ENCODE assay signal across 12 cellular contexts in the genomic region with DNA sequence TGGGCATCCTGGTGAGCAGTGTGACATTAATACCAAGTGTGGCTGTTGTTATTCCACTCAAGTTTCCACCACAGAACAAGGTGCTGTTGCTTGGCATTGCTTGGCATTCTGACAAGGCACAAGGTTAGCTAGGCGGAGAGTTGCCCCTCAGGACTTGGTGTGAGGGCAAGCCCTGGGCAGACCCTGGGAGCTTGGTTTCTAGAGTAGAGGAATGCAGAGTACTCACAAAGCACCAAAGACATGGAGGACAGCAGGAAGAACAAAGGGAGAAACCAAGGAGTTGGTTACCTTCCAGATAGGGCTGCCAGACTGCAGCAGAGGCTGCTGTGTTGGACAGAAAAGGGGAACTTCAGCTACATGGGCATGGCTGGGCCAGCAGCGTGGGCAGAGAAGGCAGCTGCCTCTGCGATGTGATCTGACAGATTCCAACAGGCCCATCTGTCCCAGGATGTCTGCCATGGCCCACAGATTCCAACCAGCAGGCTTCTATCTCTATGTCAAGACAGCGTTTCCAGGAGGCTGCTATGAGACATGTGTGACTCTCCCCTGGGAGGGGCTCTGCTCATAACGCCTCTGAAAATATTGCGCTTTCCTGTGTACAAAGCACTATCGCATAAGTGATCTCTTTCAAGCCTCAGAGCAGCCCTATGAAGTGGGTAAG. TPM values are rescaled to one million over a fixed set of nuclear protein-coding genes. Genes with fewer than 3 reads are reported as not detected.
DNase-seq lines count a peak whose midpoint lies in the region; ATAC-seq and TF ChIP-seq lines count a peak whose summit lies in the region.
"Had no signal": no experiment of that assay in that cellular context is flagged by ENCODE, and none has a peak within 500 bp of the region (broad histone marks: within the 10 kb centered on the region; RNA-seq: fewer than 3 reads in every experiment).

No MANE protein-coding gene starts in this region.

- H3K27ac ChIP-seq in dorsolateral prefrontal cortex = peak overlapping the region in 45 of 59 donors; percentile 5 to 87 (median 59)
- H3K27ac ChIP-seq: A549, ascending aorta, left lung, right lobe of liver had no signal

- DNase-seq in NOMO-1 (lab: John Stamatoyannopoulos, UW; ENCODE audit: unreplicated experiment in 2 of 2) = peak; percentile 21 to 30
- DNase-seq in NOMO-1 treated with dmso at 0.1 percent for 144 hours (lab: John Stamatoyannopoulos, UW; ENCODE audit: unreplicated experiment) = no peak
- peak; percentile 32 for DNase-seq in T-helper 2 cell treated with Interferon-gamma antibody and Interleukin-4, amounts not matched to agents 5 μg/mL and 100 μg/mL, for 36 hours (ENCODE audit: low spot score)
- peak in 9 of 10 donors; percentile 49 to 83 (median 75) for DNase-seq in dorsolateral prefrontal cortex
- peak; percentile 37 for DNase-seq in stimulated activated CD4-positive, alpha-beta T cell treated with anti-CD3 and anti-CD28 coated beads, Interleukin-4, amount 100 ng/mL, for 24 hours
- no peak for DNase-seq in NCI-H1417 treated with DMSO at 0.1 percent for 48 hours (lab: John Stamatoyannopoulos, UW)
- DNase-seq in NCI-H526 treated with DMSO at 0.1 percent for 48 hours (lab: John Stamatoyannopoulos, UW) = no peak
- DNase-seq: left lung, right lobe of liver had no signal

- no peak overlapping the region for H3K27ac Mint-ChIP-seq in T-helper 2 cell treated with Interferon-gamma antibody and Interleukin-4, amounts not matched to agents 5 μg/mL and 100 μg/mL, for 36 hours

- intact Hi-C loops in dorsolateral prefrontal cortex (cut with DNase I) = no loop called here

- TF ChIP-seq CTCF in dorsolateral prefrontal cortex (IDR thresholded peaks at IDR 0.05 in 54 of 56, conservative IDR thresholded peaks at IDR 0.05 in 2 of 56; ENCODE audit: low read depth in 1 of 56, partially characterized antibody in 56 of 56) = no peak

- H3K27me3 Mint-ChIP-seq in T-helper 2 cell treated with Interferon-gamma antibody and Interleukin-4, amounts not matched to agents 5 μg/mL and 100 μg/mL, for 36 hours (ENCODE audit: low read depth) = peaks cover 27% of the 10 kb centered on the region

- peaks cover 0 to 23% (median 0%) of the 10 kb centered on the region in 45 donors for H3K27me3 ChIP-seq in dorsolateral prefrontal cortex
- H3K27me3 ChIP-seq: ascending aorta had no signal

- no peaks in the 10 kb centered on the region for H3K36me3 Mint-ChIP-seq in T-helper 2 cell treated with Interferon-gamma antibody and Interleukin-4, amounts not matched to agents 5 μg/mL and 100 μg/mL, for 36 hours (ENCODE audit: low read depth)

- peaks cover 33% of the 10 kb centered on the region for H3K4me1 Mint-ChIP-seq in T-helper 2 cell treated with Interferon-gamma antibody and Interleukin-4, amounts not matched to agents 5 μg/mL and 100 μg/mL, for 36 hours (ENCODE audit: low read depth)

- no peaks in the 10 kb centered on the region for H3K9me3 Mint-ChIP-seq in T-helper 2 cell treated with Interferon-gamma antibody and Interleukin-4, amounts not matched to agents 5 μg/mL and 100 μg/mL, for 36 hours

- ATAC-seq in GM19455 (IDR thresholded peaks at IDR 0.05; ENCODE audit: unreplicated experiment) = no peak
- ATAC-seq: A549, left lung, right lobe of liver had no signal

- H3K4me3 Mint-ChIP-seq in T-helper 2 cell treated with Interferon-gamma antibody and Interleukin-4, amounts not matched to agents 5 μg/mL and 100 μg/mL, for 36 hours = peak overlapping the region; percentile 86

- peak overlapping the region in 46 of 59 donors; percentile 26 to 74 (median 61) for H3K4me3 ChIP-seq in dorsolateral prefrontal cortex
- H3K4me3 ChIP-seq: A549, ascending aorta, left lung, right lobe of liver had no signal

RNA-seq across cellular contexts. Expression of a gene that starts 1.8 kb away (rescaled TPM):
- total RNA-seq in dorsolateral prefrontal cortex = 10 to 100 TPM; 14.3 to 57.1 (median 35.8) TPM

Comparison
In these comparisons a context has a peak if more than half of its experiments do, and no peak if none do; other contexts are left out.
1. DNase-seq: peak in NOMO-1 (2 of 2), T-helper 2 cell treated with Interferon-gamma antibody and Interleukin-4, amounts not matched to agents 5 μg/mL and 100 μg/mL, for 36 hours (single experiment), dorsolateral prefrontal cortex (9 of 10) and stimulated activated CD4-positive, alpha-beta T cell treated with anti-CD3 and anti-CD28 coated beads, Interleukin-4, amount 100 ng/mL, for 24 hours (single experiment); none in NOMO-1 treated with dmso at 0.1 percent for 144 hours (single experiment), NCI-H1417 treated with DMSO at 0.1 percent for 48 hours (single experiment) and NCI-H526 treated with DMSO at 0.1 percent for 48 hours (single experiment).